Comparison of ENCODE assay signal across 8 cellular contexts in the genomic region with DNA sequence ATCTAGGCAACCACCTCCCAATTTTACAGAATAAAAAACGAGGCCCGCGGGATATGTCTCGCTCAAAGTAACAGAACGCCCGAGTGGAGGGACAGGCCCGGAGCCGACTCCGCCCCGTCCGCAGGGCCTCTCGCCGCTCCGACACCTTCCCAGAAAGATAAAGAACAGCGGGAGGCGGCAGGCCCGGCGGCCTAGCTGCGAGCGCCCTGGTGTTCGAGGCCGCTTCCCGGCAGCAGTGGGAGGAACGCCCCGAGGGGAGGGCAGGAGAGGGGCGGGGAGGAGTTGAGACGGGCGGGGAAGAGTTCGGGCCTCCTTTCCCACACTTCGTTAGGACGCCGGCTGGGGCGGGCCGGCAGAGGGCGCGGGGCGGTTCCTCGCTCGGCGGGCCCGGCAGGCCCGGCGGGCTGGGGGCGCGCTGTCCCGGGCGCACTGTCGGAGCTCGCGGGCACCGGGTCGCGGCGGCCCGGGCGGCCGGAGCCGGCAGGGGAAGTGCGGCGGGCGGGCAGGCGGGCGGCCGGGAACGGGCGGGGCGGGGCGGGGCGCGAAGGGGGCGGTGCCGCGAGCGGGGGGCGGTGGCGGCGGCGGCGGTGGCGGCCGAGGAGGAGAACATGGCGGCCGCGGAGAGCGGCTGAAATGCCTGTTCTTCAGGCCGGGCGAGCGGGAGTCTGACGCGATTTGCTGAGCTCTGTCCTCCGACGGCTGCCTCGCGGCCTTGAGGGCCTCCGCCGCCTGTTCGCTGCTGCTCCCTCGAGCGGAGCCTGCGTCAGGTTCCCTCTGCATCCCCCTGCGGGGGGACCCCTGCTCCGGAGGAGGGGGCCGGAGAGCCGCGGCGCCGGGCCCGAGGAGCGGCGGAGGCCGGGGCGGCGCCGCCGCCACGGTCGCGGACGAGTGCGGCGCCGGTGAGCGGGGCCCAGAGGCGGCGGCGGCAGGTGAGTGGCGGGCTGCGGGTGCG. TPM values are rescaled to one million over a fixed set of nuclear protein-coding genes. Genes with fewer than 3 reads are reported as not detected.
A peak's percentile ranks its signal among the peaks of the same experiment; 100 is the strongest.
DNase-seq lines count a peak whose midpoint lies in the region; ATAC-seq lines count a peak whose summit lies in the region.

Gene NCOA1 (plus strand): TSS at position 581 of the 952 bp plus-strand sequence. CDS start 167,424 bp downstream, outside the sequence.

- peak; percentile 30 for ATAC-seq in GM19468 (IDR thresholded peaks at IDR 0.05; ENCODE audit: extremely low read depth, unreplicated experiment)
- peak; percentile 78 for ATAC-seq in effector memory CD8-positive, alpha-beta T cell (replicated peaks)

- no peaks in the 10 kb centered on the region for H3K9me3 Mint-ChIP-seq in effector memory CD8-positive, alpha-beta T cell

- DNase-seq in COLO668 (lab: John Stamatoyannopoulos, UW; ENCODE audit: unreplicated experiment) (peak; percentile 87), HT-29 (ENCODE audit: low spot score) (peak; percentile 67), mesenteric fat pad (ENCODE audit: low spot score) (peak; percentile 97)
- DNase-seq in NK-92 treated with Interleukin-12 subunit alpha and Interleukin-12 subunit beta, amount 100 ng/mL, for 24 hours (lab: John Stamatoyannopoulos, UW), result peak; percentile 79
- DNase-seq in activated CD8-positive, alpha-beta memory T cell treated with anti-CD3 and anti-CD28 coated beads for 4 hours (ENCODE audit: low read depth in 2 of 2), result peak; percentile 78 to 83
- peak; percentile 84 to 88 (median 86) for DNase-seq in effector memory CD8-positive, alpha-beta T cell
- DNase-seq in stimulated activated CD8-positive, alpha-beta memory T cell treated with anti-CD3 and anti-CD28 coated beads, Interleukin-15, amount 100 ng/mL, for 1 hour (ENCODE audit: low read depth), result peak; percentile 77

- peak within 1 kb of the TSS; percentile 89 to 92 for H3K4me3 Mint-ChIP-seq in effector memory CD8-positive, alpha-beta T cell

- peaks cover 17% of the 10 kb centered on the region for H3K36me3 Mint-ChIP-seq in effector memory CD8-positive, alpha-beta T cell (ENCODE audit: insufficient read depth)

- H3K4me1 Mint-ChIP-seq in effector memory CD8-positive, alpha-beta T cell (ENCODE audit: low read depth in 2 of 2), result peaks cover 46 to 57% of the 10 kb centered on the region in 2 donors

- no peaks in the 10 kb centered on the region for H3K27me3 Mint-ChIP-seq in effector memory CD8-positive, alpha-beta T cell

- H3K27ac Mint-ChIP-seq in effector memory CD8-positive, alpha-beta T cell, result peak within 1 kb of the TSS; percentile 97 to 98

RNA-seq across cellular contexts. Expression of gene NCOA1, which starts in this region (rescaled TPM):
- 2.9 and 4.0 TPM in 2 replicates for total RNA-seq in HT-29 (2014; rRNA removed; shearing (Covaris generic))
- 41.7 TPM for total RNA-seq in mesenteric fat pad

Comparison
In these comparisons a context has a peak if more than half of its experiments do, and no peak if none do; other contexts are left out.
1. Peak in every context shown above with its lines: DNase-seq and ATAC-seq.